ENCODE assay signal across 9 cellular contexts in genomic region chr1:94599090-94599813, GRCh38. TPM values are rescaled to one million over a fixed set of nuclear protein-coding genes. Genes with fewer than 3 reads are reported as not detected.
DNase-seq lines count a peak whose midpoint lies in the region; ATAC-seq and TF ChIP-seq lines count a peak whose summit lies in the region.
"Had no signal": no experiment of that assay in that cellular context is flagged by ENCODE, and none has a peak within 500 bp of the region (broad histone marks: within the 10 kb centered on the region; RNA-seq: fewer than 3 reads in every experiment).

No MANE protein-coding gene starts in this region.

- CTCF ChIA-PET in SK-N-SH (lab: Yijun Ruan, JAX) = interaction anchor here (0.9 to 2.5 kb wide), 4 partner anchors 10 to 76 kb away, joined by 3 to 7 read pairs (median 4); no protein-coding TSS in a partner anchor

- no peaks in the 10 kb centered on the region for H3K27me3 ChIP-seq in SK-N-SH (ENCODE audit: insufficient read depth)
- no peaks in the 10 kb centered on the region for H3K27me3 ChIP-seq in neural progenitor cell

- no peak for ATAC-seq in HG03520 (IDR thresholded peaks at IDR 0.05; ENCODE audit: unreplicated experiment)
- ATAC-seq in GM18519 (IDR thresholded peaks at IDR 0.05; ENCODE audit: low FRiP score, unreplicated experiment) = no peak
- no peak for ATAC-seq in GM19452 (IDR thresholded peaks at IDR 0.05; ENCODE audit: unreplicated experiment)
- no peak for ATAC-seq in T-helper 17 cell

- no peaks in the 10 kb centered on the region for H3K9me3 ChIP-seq in SK-N-SH
- H3K9me3 ChIP-seq in neural progenitor cell (ENCODE audit: low read depth) = no peaks in the 10 kb centered on the region
- no peaks in the 10 kb centered on the region for H3K9me3 ChIP-seq in T-helper 17 cell (ENCODE audit: control insufficient read depth, low read length, poor library complexity, severe bottlenecking)

- DNase-seq in ELF-1 (ENCODE audit: low read depth, low spot score) = peak; percentile 49
- no peak for DNase-seq in SK-N-SH
- DNase-seq in fibroblast of the aortic adventitia (ENCODE audit: low read depth) = peak; percentile 44
- DNase-seq in neural progenitor cell (ENCODE audit: low spot score) = peak; percentile 70
- no peak for DNase-seq in T-helper 17 cell

- H3K36me3 ChIP-seq in SK-N-SH (replicated peaks in 1 of 2; ENCODE audit: control insufficient read depth in 1 of 2, insufficient read depth in 2 of 2, low read length in 1 of 2) = no peaks in the 10 kb centered on the region
- no peaks in the 10 kb centered on the region for H3K36me3 ChIP-seq in neural progenitor cell

- H3K27ac ChIP-seq in SK-N-SH (ENCODE audit: low read depth in 2 of 2, low read length in 1 of 2) (no peak overlapping the region), neural progenitor cell (no peak overlapping the region)

- no peaks in the 10 kb centered on the region for H3K79me2 ChIP-seq in SK-N-SH (ENCODE audit: insufficient read depth)
- H3K79me2 ChIP-seq in neural progenitor cell (ENCODE audit: low read depth) = no peaks in the 10 kb centered on the region

- no peaks in the 10 kb centered on the region for H3K36me3 Mint-ChIP-seq in neural progenitor cell
- peaks cover 3% of the 10 kb centered on the region for H3K36me3 Mint-ChIP-seq in T-helper 17 cell (ENCODE audit: low read depth)

- H3K4me3 ChIP-seq in SK-N-SH (ENCODE audit: low read depth in 2 of 2, low read length in 1 of 2) (no peak overlapping the region), fibroblast of the aortic adventitia (ENCODE audit: low read depth, low read length) (no peak overlapping the region), neural progenitor cell (no peak overlapping the region)

- POLR2A ChIA-PET in SK-N-SH (lab: Yijun Ruan, JAX) = no interaction called here

- no peak for TF ChIP-seq EP300 in SK-N-SH (IDR thresholded peaks at IDR 0.05; ENCODE audit: borderline replicate concordance in 1 of 2, low read depth in 1 of 2, low read length in 1 of 2)

- H3K27ac Mint-ChIP-seq in neural progenitor cell = no peak overlapping the region
- H3K27ac Mint-ChIP-seq in T-helper 17 cell = no peak overlapping the region
- H3K27ac Mint-ChIP-seq: T-helper 1 cell treated with Interleukin-12 subunit alpha and Interleukin-12 subunit beta and Interleukin-4 antibody, amounts not matched to agents 30 μg/mL and 1 μg/mL, for 36 hours had no signal

- H3K4me2 ChIP-seq in SK-N-SH = no peak overlapping the region
- no peak overlapping the region for H3K4me2 ChIP-seq in neural progenitor cell

- H3K4me3 Mint-ChIP-seq in neural progenitor cell = no peak overlapping the region
- H3K4me3 Mint-ChIP-seq in T-helper 17 cell = no peak overlapping the region
- H3K4me3 Mint-ChIP-seq: T-helper 1 cell treated with Interleukin-12 subunit alpha and Interleukin-12 subunit beta and Interleukin-4 antibody, amounts not matched to agents 30 μg/mL and 1 μg/mL, for 36 hours had no signal

- peak; percentile 44 for TF ChIP-seq RAD21 in SK-N-SH (IDR thresholded peaks at IDR 0.05; ENCODE audit: low read length)

- H3K9ac ChIP-seq in SK-N-SH (no peak overlapping the region), neural progenitor cell (no peak overlapping the region)

- TF ChIP-seq CTCF in SK-N-SH (IDR thresholded peaks at IDR 0.05) = no peak; the same call in 1 of the 2 replicates
- peak; percentile 53 for TF ChIP-seq CTCF in fibroblast of the aortic adventitia (IDR thresholded peaks at IDR 0.05; ENCODE audit: insufficient read depth, low read length)
- TF ChIP-seq CTCF in neural progenitor cell (IDR thresholded peaks at IDR 0.05) = peak; percentile 53

- peaks cover 2% of the 10 kb centered on the region for H3K9me3 Mint-ChIP-seq in neural progenitor cell
- H3K9me3 Mint-ChIP-seq: T-helper 1 cell treated with Interleukin-12 subunit alpha and Interleukin-12 subunit beta and Interleukin-4 antibody, amounts not matched to agents 30 μg/mL and 1 μg/mL, for 36 hours had no signal

- H3K4me1 Mint-ChIP-seq in neural progenitor cell (peaks cover 11% of the 10 kb centered on the region), T-helper 17 cell (peaks cover 14% of the 10 kb centered on the region)

- H3K9me2 ChIP-seq in SK-N-SH = no peaks in the 10 kb centered on the region

- H4K20me1 ChIP-seq in SK-N-SH (ENCODE audit: insufficient read depth) (no peaks in the 10 kb centered on the region), neural progenitor cell (ENCODE audit: low read depth) (no peaks in the 10 kb centered on the region)

- no peaks in the 10 kb centered on the region for H3K4me1 ChIP-seq in SK-N-SH (ENCODE audit: control insufficient read depth in 1 of 2, insufficient read depth in 2 of 2, low read depth in 1 of 2, low read length in 1 of 2)
- H3K4me1 ChIP-seq in neural progenitor cell = peaks cover 6% of the 10 kb centered on the region

- no peaks in the 10 kb centered on the region for H3F3A ChIP-seq in SK-N-SH (replicated peaks; ENCODE audit: insufficient read depth)
- no peaks in the 10 kb centered on the region for H3F3A ChIP-seq in neural progenitor cell (ENCODE audit: low read depth)

- 83% methylated on average over 11 of the region's 11 CpGs for WGBS in SK-N-SH (ENCODE audit: low lambda C conversion rate)

- H3K27me3 Mint-ChIP-seq in neural progenitor cell (ENCODE audit: insufficient read depth, low read depth) = peaks cover 3% of the 10 kb centered on the region
- peaks cover 47% of the 10 kb centered on the region for H3K27me3 Mint-ChIP-seq in T-helper 17 cell

- no peak overlapping the region for H2AFZ ChIP-seq in SK-N-SH (ENCODE audit: low read depth)
- H2AFZ ChIP-seq in neural progenitor cell (replicated peaks) = peak overlapping the region; percentile 67

TF ChIP-seq in SK-N-SH, 30 proteins besides CTCF, POLR2A, EP300 and RAD21:
- TF ChIP-seq SMC3 (IDR thresholded peaks at IDR 0.05; ENCODE audit: low read depth, low read length) (peak; percentile 25; the same call in 1 of the 2 replicates), MEF2A (IDR thresholded peaks at IDR 0.05; ENCODE audit: borderline replicate concordance, low read depth) (no peak)

RNA-seq across cellular contexts. Expression of gene F3, which starts 57.7 kb away (rescaled TPM):
- 1.8 and 2.5 TPM in 2 replicates for polyA plus RNA-seq in SK-N-SH (2012; rRNA removed)
- 2.3 and 2.4 TPM in 2 replicates for polyA plus RNA-seq in SK-N-SH (2012; cell fraction: cytosol; rRNA removed)
- polyA plus RNA-seq in SK-N-SH (2012; cell fraction: nucleus; rRNA removed) = 2.8 and 3.6 TPM in 2 replicates
- total RNA-seq in fibroblast of the aortic adventitia (ENCODE audit: low replicate concordance) = 6.9 and 24.0 TPM in 2 replicates
- 2.3 and 6.4 TPM in 2 replicates for total RNA-seq in neural progenitor cell (ENCODE audit: low replicate concordance)
- under 1 TPM; 0.23 to 0.50 TPM for total RNA-seq in T-helper 17 cell

Comparison
In these comparisons a context has a peak if more than half of its experiments do, and no peak if none do; other contexts are left out.
1. DNase-seq: peak in ELF-1 (single experiment), fibroblast of the aortic adventitia (single experiment) and neural progenitor cell (single experiment); none in SK-N-SH (single experiment) and T-helper 17 cell (0 of 3).